In the genomic region with DNA sequence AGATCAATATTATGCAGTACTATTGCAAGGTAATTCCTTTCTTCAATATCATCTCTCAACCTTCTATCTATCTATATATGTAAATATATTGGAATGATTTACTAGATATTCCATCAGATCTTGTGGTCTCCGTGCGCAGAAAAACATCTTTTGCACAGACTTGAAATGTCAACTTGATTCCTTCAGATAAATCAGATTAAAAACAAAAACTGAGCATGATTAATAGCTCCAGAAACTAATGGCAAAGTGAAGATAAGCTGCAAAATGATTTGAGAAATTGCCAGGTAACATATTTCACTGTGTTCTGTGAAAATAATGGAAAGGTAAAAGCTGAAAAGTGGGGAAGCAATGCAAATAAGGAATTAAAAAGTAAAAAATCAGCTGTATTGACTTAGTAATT, we compare ENCODE assay signal across 19 cellular contexts.
A peak's percentile ranks its signal among the peaks of the same experiment; 100 is the strongest.
DNase-seq lines count a peak whose midpoint lies in the region; ATAC-seq, FAIRE-seq and TF ChIP-seq lines count a peak whose summit lies in the region.
"Had no signal": no experiment of that assay in that cellular context is flagged by ENCODE, and none has a peak within 500 bp of the region (broad histone marks: within the 10 kb centered on the region; RNA-seq: fewer than 3 reads in every experiment).

No MANE protein-coding gene starts in this region.

- no peak overlapping the region for H3K9ac ChIP-seq in keratinocyte (ENCODE audit: control insufficient read depth, extremely low read depth, insufficient read depth, low read length)

- FAIRE-seq in keratinocyte (lab: Jason Lieb, UNC): no peak

- H3K27ac Mint-ChIP-seq in HFFc6 (peak overlapping the region; percentile 93), Caco-2 (ENCODE audit: unreplicated experiment) (no peak overlapping the region)
- H3K27ac Mint-ChIP-seq: CD8-positive, alpha-beta memory T cell; IgD-negative memory B cell had no signal

- intact Hi-C loops in Caco-2 (cut with micrococcal nuclease; ENCODE audit: unreplicated experiment): no loop called here

- H3K36me3 ChIP-seq in keratinocyte (ENCODE audit: control insufficient read depth in 2 of 2, extremely low read depth in 1 of 2, insufficient read depth in 2 of 2, low read length in 2 of 2): no peaks in the 10 kb centered on the region
- H3K36me3 ChIP-seq in Caco-2 (ENCODE audit: control insufficient read depth, insufficient read depth, low read length): no peaks in the 10 kb centered on the region
- H3K36me3 ChIP-seq: HAP-1 had no signal

- H3K9me1 ChIP-seq in keratinocyte (ENCODE audit: control insufficient read depth, extremely low read depth, insufficient read depth, low read length): no peaks in the 10 kb centered on the region

- CTCF ChIA-PET in Caco-2 (lab: Charles Lee): interaction anchor here (1.0 kb wide), 1 partner anchor 434 kb away, joined by 7 read pairs; no protein-coding TSS in a partner anchor

- H3K4me3 ChIP-seq in keratinocyte (ENCODE audit: control insufficient read depth in 2 of 3, extremely low read depth in 1 of 3, insufficient read depth in 2 of 3, low read depth in 1 of 3, low read length in 3 of 3) (no peak overlapping the region), Caco-2 (ENCODE audit: low read depth, low read length) (no peak overlapping the region)
- H3K4me3 ChIP-seq: HAP-1 had no signal

- H3K36me3 Mint-ChIP-seq in HFFc6 (ENCODE audit: low read depth) (peaks cover 17% of the 10 kb centered on the region; the same call in 1 of the 2 replicates), Caco-2 (ENCODE audit: insufficient read depth, unreplicated experiment) (no peaks in the 10 kb centered on the region)
- H3K36me3 Mint-ChIP-seq: CD8-positive, alpha-beta memory T cell; IgD-negative memory B cell had no signal

- H3K27me3 ChIP-seq in keratinocyte (ENCODE audit: control insufficient read depth, extremely low read depth, insufficient read depth, low read length) (no peaks in the 10 kb centered on the region), Caco-2 (replicated peaks; ENCODE audit: control insufficient read depth, insufficient read depth, low read length) (no peaks in the 10 kb centered on the region)

- H3K4me1 ChIP-seq in keratinocyte (ENCODE audit: control insufficient read depth, extremely low read depth, insufficient read depth, low read length) (peaks cover 40% of the 10 kb centered on the region), Caco-2 (no peaks in the 10 kb centered on the region)
- H3K4me1 ChIP-seq: HAP-1 had no signal

- H3K9me3 ChIP-seq in keratinocyte (ENCODE audit: control insufficient read depth, low read depth, low read length) (peaks cover 4% of the 10 kb centered on the region), Caco-2 (no peaks in the 10 kb centered on the region)
- H3K9me3 ChIP-seq: HAP-1 had no signal

- H3K4me1 Mint-ChIP-seq in HFFc6 (ENCODE audit: low read depth): peaks cover 51% of the 10 kb centered on the region
- no peaks in the 10 kb centered on the region for H3K4me1 Mint-ChIP-seq in Caco-2 (ENCODE audit: low read depth, unreplicated experiment)
- H3K4me1 Mint-ChIP-seq: CD8-positive, alpha-beta memory T cell; IgD-negative memory B cell had no signal

- dilution Hi-C loops in keratinocyte (cut with MboI; ENCODE audit: extremely low pct_ligation_motif_present, low sequenced_read_pairs): loop anchor here (25.0 kb wide), 2 partner anchors 200 to 525 kb away; a partner anchor contains a TSS

- H2AFZ ChIP-seq in keratinocyte (ENCODE audit: control insufficient read depth, low read length): peak overlapping the region; percentile 70

- ATAC-seq in SK-N-SH treated with all-trans-retinoic acid at 6 μM for 48 hours: no peak
- no peak for ATAC-seq in GM18907 (IDR thresholded peaks at IDR 0.05; ENCODE audit: unreplicated experiment)

- H3K27ac ChIP-seq in keratinocyte (ENCODE audit: control insufficient read depth, insufficient read depth, low read length): peak overlapping the region; percentile 81

- H3K27me3 Mint-ChIP-seq in HFFc6 (ENCODE audit: insufficient read depth) (peaks cover 2% of the 10 kb centered on the region), Caco-2 (ENCODE audit: insufficient read depth, unreplicated experiment) (peaks cover 3% of the 10 kb centered on the region)

- H3K4me3 Mint-ChIP-seq in HFFc6: 0 out of 2 replicates have a peak overlapping the region, but pooled peaks have one; percentile 21
- no peak overlapping the region for H3K4me3 Mint-ChIP-seq in Caco-2 (ENCODE audit: unreplicated experiment)
- H3K4me3 Mint-ChIP-seq: CD8-positive, alpha-beta memory T cell; IgD-negative memory B cell had no signal

- H3K4me2 ChIP-seq in keratinocyte (ENCODE audit: control insufficient read depth, extremely low read depth, insufficient read depth, low read depth, low read length): no peak overlapping the region

- H3K79me2 ChIP-seq in keratinocyte (ENCODE audit: control insufficient read depth, insufficient read depth, low read length): no peaks in the 10 kb centered on the region

- POLR2A ChIA-PET in Caco-2 (lab: Charles Lee): no interaction called here

- no TSS peak for BruUV-seq in Caco-2 (replicated peaks; lab: Mats Ljungman, UMichigan)

- peaks cover 4% of the 10 kb centered on the region; the same call in 1 of the 2 replicates for H3K9me3 Mint-ChIP-seq in HFFc6
- no peaks in the 10 kb centered on the region for H3K9me3 Mint-ChIP-seq in Caco-2 (ENCODE audit: unreplicated experiment)
- H3K9me3 Mint-ChIP-seq: CD8-positive, alpha-beta memory T cell; IgD-negative memory B cell had no signal

- TF ChIP-seq CTCF in HFFc6 (IDR thresholded peaks at IDR 0.05): no peak
- no peak for TF ChIP-seq CTCF in keratinocyte (optimal IDR thresholded peaks at IDR 0.05 in 1 of 3, IDR thresholded peaks at IDR 0.05 in 1 of 3, conservative IDR thresholded peaks at IDR 0.05 in 1 of 3; ENCODE audit: extremely low read depth in 1 of 3, insufficient read depth in 2 of 3, low read length in 3 of 3)
- no peak for TF ChIP-seq CTCF in Caco-2 (IDR thresholded peaks at IDR 0.05; ENCODE audit: insufficient read depth in 1 of 2, low read depth in 1 of 2, low read length in 1 of 2, severe bottlenecking in 1 of 2, unreplicated experiment in 1 of 2)

- no peaks in the 10 kb centered on the region for H4K20me1 ChIP-seq in keratinocyte (ENCODE audit: control insufficient read depth, extremely low read depth, insufficient read depth, low read length)

- no peak for DNase-seq in HFFc6
- DNase-seq in keratinocyte (ENCODE audit: low read depth, low spot score): no peak
- no peak for DNase-seq in Caco-2
- no peak for DNase-seq in NCI-H82 (lab: John Stamatoyannopoulos, UW)
- DNase-seq in NCI-H2081 treated with DMSO at 0.1 percent for 48 hours (lab: John Stamatoyannopoulos, UW): no peak
- DNase-seq: AML-193; C1 segment of cervical spinal cord; CD8-positive, alpha-beta memory T cell; GF-D8; NCI-H1105 treated with DMSO at 0.1 percent for 48 hours; NCI-H2029 treated with DMSO at 0.1 percent for 48 hours; NCI-H2171; NCI-H345; NCI-H774; Right ventricle myocardium superior had no signal

TF ChIP-seq in SK-N-SH treated with all-trans-retinoic acid at 6 μM for 48 hours, 23 proteins besides CTCF, POLR2A, EP300 and RAD21:
- TF ChIP-seq ISL1 (CRISPR knock-in tag; IDR thresholded peaks at IDR 0.05): 0 out of 2 replicates have a peak, but pooled peaks have one; percentile 20
- no peak for TF ChIP-seq ZNF70 (CRISPR knock-in tag; IDR thresholded peaks at IDR 0.05)
